Comparison of ENCODE assay signal across 8 cellular contexts in the genomic region with DNA sequence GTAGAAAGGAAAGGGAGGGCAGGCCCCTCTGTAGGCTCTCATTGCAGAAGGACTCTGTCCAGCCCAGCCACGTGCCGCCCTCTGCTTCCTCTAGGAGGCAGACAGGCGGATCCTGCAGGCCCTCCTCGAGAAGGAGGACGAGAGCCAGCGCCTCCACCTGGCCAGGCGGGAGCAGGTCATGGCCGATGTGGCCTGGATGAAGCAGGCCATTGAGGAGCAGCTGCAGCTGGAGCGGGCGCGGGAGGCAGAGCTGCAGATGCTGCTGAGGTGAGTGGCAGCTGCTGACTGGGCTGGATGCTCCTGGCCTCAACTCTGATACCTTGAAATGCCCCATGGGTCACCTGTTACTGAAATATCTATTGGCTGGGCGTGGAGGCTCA. TPM values are rescaled to one million over a fixed set of nuclear protein-coding genes. Genes with fewer than 3 reads are reported as not detected.
DNase-seq lines count a peak whose midpoint lies in the region; ATAC-seq and TF ChIP-seq lines count a peak whose summit lies in the region.

No MANE protein-coding gene starts in this region.

- H2AFZ ChIP-seq in hepatocyte: no peak overlapping the region

- H3K27ac ChIP-seq in hepatocyte (no peak overlapping the region), esophagus squamous epithelium (no peak overlapping the region)

- no peaks in the 10 kb centered on the region for H3K4me1 ChIP-seq in hepatocyte (ENCODE audit: insufficient read depth)
- H3K4me1 ChIP-seq in esophagus squamous epithelium: peaks cover 0 to 18% (median 6%) of the 10 kb centered on the region in 3 donors

- WGBS in hepatocyte (ENCODE audit: low lambda C conversion rate, missing lambda C conversion rate): 66% methylated on average over 12 of the region's 12 CpGs
- 74 to 81% methylated on average over 6 to 10 of the region's 12 CpGs for WGBS in esophagus squamous epithelium, 2 donors

- intact Hi-C loops in esophagus squamous epithelium (cut with DNase I): no loop called here

- H3K36me3 ChIP-seq in hepatocyte (replicated peaks; ENCODE audit: insufficient read depth, low read depth) (no peaks in the 10 kb centered on the region), esophagus squamous epithelium (peaks cover 46 to 100% (median 58%) of the 10 kb centered on the region in 3 donors)

- ATAC-seq in HG03108 (IDR thresholded peaks at IDR 0.05; ENCODE audit: unreplicated experiment): no peak

- no peaks in the 10 kb centered on the region for H4K20me1 ChIP-seq in hepatocyte (ENCODE audit: insufficient read depth, poor library complexity, severe bottlenecking)

- no peaks in the 10 kb centered on the region for H3K79me2 ChIP-seq in hepatocyte

- TF ChIP-seq POLR2A in esophagus squamous epithelium (IDR thresholded peaks at IDR 0.05): no peak

- TF ChIP-seq CTCF in AG09319 (IDR thresholded peaks at IDR 0.05; ENCODE audit: low read depth, low read length) (peak; percentile 25), hepatocyte (IDR thresholded peaks at IDR 0.05; ENCODE audit: poor library complexity) (peak; percentile 27), esophagus squamous epithelium (IDR thresholded peaks at IDR 0.05) (peak in 2 of 6 experiments; percentile 9 to 55)

- H3K27me3 ChIP-seq in hepatocyte (no peaks in the 10 kb centered on the region), esophagus squamous epithelium (no peaks in the 10 kb centered on the region)

- no peaks in the 10 kb centered on the region for H3K9me2 ChIP-seq in hepatocyte (replicated peaks; ENCODE audit: insufficient read depth)

- DNase-seq in AG09319 (ENCODE audit: extremely low read depth, low read depth) (no peak), GM19238 (ENCODE audit: insufficient read length, low spot score) (peak; percentile 44), SK-N-DZ (ENCODE audit: low spot score) (peak; percentile 19), hepatocyte (ENCODE audit: low spot score) (peak; percentile 20), amygdala (lab: John Stamatoyannopoulos, UW) (no peak), A172 (ENCODE audit: low spot score) (no peak), esophagus squamous epithelium (lab: John Stamatoyannopoulos, UW) (no peak)

- no peak overlapping the region for H3K4me2 ChIP-seq in hepatocyte

- H3K9me3 ChIP-seq in hepatocyte (ENCODE audit: low read depth) (no peaks in the 10 kb centered on the region), esophagus squamous epithelium (no peaks in the 10 kb centered on the region)

- H3K4me3 ChIP-seq in hepatocyte (no peak overlapping the region), esophagus squamous epithelium (no peak overlapping the region)

RNA-seq across cellular contexts. Expression of gene TCHP, which starts 10.9 kb away (rescaled TPM):
- polyA plus RNA-seq in SK-N-DZ (2014; cell fraction: cytosol; rRNA removed): 18.7 and 22.4 TPM in 2 replicates
- 39.2 and 53.2 TPM in 2 replicates for polyA plus RNA-seq in SK-N-DZ (2014; cell fraction: nucleus; rRNA removed)
- total RNA-seq in hepatocyte: 7.7 and 8.0 TPM in 2 replicates
- 5.5 and 7.9 TPM in 2 replicates for polyA plus RNA-seq in hepatocyte
- 17.6 and 21.9 TPM in 2 replicates for total RNA-seq in A172 (2014; rRNA removed; shearing (Covaris generic))
- 10 to 100 TPM; 15.7 to 31.7 (median 20.0) TPM for total RNA-seq in esophagus squamous epithelium

RNA-seq across cellular contexts. Expression of gene GLTP, which starts 30.6 kb away (rescaled TPM):
- polyA plus RNA-seq in SK-N-DZ (2014; cell fraction: cytosol; rRNA removed): 17.7 and 21.6 TPM in 2 replicates
- polyA plus RNA-seq in SK-N-DZ (2014; cell fraction: nucleus; rRNA removed): 2.6 and 3.6 TPM in 2 replicates
- total RNA-seq in hepatocyte (24.9 and 28.4 TPM in 2 replicates), esophagus squamous epithelium (100 to 1,000 TPM; 315 to 901 (median 457) TPM)
- 25.3 and 33.4 TPM in 2 replicates for polyA plus RNA-seq in hepatocyte
- total RNA-seq in A172 (2014; rRNA removed; shearing (Covaris generic)): 37.9 and 39.1 TPM in 2 replicates

Comparison
In these comparisons a context has a peak if more than half of its experiments do, and no peak if none do; other contexts are left out.
1. DNase-seq: peak in GM19238 (single experiment), SK-N-DZ (single experiment) and hepatocyte (single experiment); none in AG09319 (single experiment), amygdala (0 of 56), A172 (single experiment) and esophagus squamous epithelium (single experiment).